8 cellular contexts compared by ENCODE assay signal in the genomic region with DNA sequence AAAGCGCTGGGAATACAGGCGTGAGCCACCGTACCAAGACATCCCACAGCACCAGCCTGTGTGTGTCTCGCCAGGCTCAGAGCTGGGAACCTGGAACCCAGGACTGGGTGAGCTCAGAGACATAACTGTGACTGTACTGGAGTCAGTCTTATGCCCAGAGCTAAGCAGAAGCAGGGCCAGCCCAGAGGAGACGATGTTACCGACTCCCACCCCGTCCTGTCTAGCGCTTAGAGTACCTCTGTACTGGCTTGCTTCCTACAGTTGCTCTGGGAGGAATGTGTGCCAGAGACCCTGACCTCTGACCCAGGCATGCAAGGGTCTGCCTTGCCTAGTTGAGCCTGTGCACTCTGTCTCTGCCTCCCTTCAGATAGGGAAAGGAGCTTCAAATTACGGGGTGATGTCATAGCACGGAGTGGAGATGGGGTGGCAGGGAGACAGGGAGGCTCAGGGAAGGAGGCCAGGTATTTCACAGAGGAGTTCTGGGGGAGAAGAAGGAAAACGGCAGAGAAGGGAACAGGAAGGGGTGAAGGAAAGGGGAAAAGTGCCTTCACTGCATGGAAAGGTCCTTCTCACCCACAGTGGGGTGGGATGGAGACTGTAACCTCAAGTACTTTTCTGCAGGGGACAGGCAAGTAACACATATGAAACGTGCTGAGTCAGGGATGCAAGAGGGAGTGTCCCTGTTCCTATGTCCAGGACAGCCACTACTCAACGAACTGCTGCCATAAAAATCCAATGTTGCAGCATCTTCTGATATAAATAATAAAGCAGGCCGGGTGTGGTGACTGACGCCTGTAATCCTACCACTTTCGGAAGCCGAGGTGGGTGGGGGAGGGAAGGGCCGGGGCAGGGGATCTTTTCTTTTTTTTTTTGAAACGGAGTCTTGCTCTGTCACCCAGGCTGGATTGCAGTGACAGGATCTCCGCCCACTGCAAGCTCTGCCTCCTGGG. TPM values are rescaled to one million over a fixed set of nuclear protein-coding genes. Genes with fewer than 3 reads are reported as not detected.
A peak's percentile ranks its signal among the peaks of the same experiment; 100 is the strongest.
DNase-seq lines count a peak whose midpoint lies in the region; ATAC-seq and TF ChIP-seq lines count a peak whose summit lies in the region.

No MANE protein-coding gene starts in this region.

- intact Hi-C loops in PC-9 (cut with micrococcal nuclease; ENCODE audit: unreplicated experiment), result loop anchor here (2.0 to 10.0 kb wide), 4 partner anchors 66 to 799 kb away; partner anchors contain the start of genes FBRS, PRR14 and SETD1A

- H3K36me3 ChIP-seq in PC-9 (ENCODE audit: low read depth), result no peaks in the 10 kb centered on the region

- H3K9me2 ChIP-seq in PC-9 (ENCODE audit: insufficient read depth), result no peaks in the 10 kb centered on the region

- H3K4me1 ChIP-seq in PC-9 (replicated peaks; ENCODE audit: insufficient read depth), result peaks cover 60% of the 10 kb centered on the region

- H3K79me2 ChIP-seq in PC-9 (ENCODE audit: low read depth), result peaks cover 37% of the 10 kb centered on the region

- peaks cover 20% of the 10 kb centered on the region for H4K20me1 ChIP-seq in PC-9 (ENCODE audit: insufficient read depth)

- peak overlapping the region; percentile 60 for H3K4me2 ChIP-seq in PC-9

- H3K9me3 ChIP-seq in PC-9 (ENCODE audit: insufficient read depth, low read depth), result no peaks in the 10 kb centered on the region

- DNase-seq in Caki2 (ENCODE audit: low read depth), result peak; percentile 88
- DNase-seq in PC-9, result peak; percentile 56 to 78
- DNase-seq in fibroblast of gingiva (ENCODE audit: low read depth), result peak; percentile 84
- no peak for DNase-seq in omental fat pad (ENCODE audit: low spot score)
- DNase-seq in retina, result no peak
- no peak for DNase-seq in hepatic stellate cell (ENCODE audit: low spot score)
- DNase-seq in activated CD4-positive, alpha-beta T cell treated with anti-CD3 and anti-CD28 coated beads, Interleukin-2, amount 50 U/mL, for 1 hour, result no peak

- peak overlapping the region; percentile 75 for H3K27ac ChIP-seq in PC-9

- H3K27me3 ChIP-seq in PC-9 (ENCODE audit: insufficient read depth, low read depth), result no peaks in the 10 kb centered on the region

- no peak for TF ChIP-seq CTCF in PC-9 (conservative IDR thresholded peaks at IDR 0.05)
- no peak for TF ChIP-seq CTCF in omental fat pad (IDR thresholded peaks at IDR 0.05)

- POLR2A ChIA-PET in PC-9 (lab: Charles Lee; ENCODE audit: unreplicated experiment), result interaction anchor here (0.6 to 1.2 kb wide), 9 partner anchors 8 to 944 kb away, joined by 3 to 50 read pairs (median 6); partner anchors contain the start of gene RUSF1

- CTCF ChIA-PET in PC-9 (lab: Charles Lee), result interaction anchor here (0.6 to 1.9 kb wide), 5 partner anchors 10 to 252 kb away, joined by 3 to 16 read pairs (median 7); partner anchors contain the start of gene ZNF843

- peak; percentile 50 for ATAC-seq in omental fat pad (ENCODE audit: low FRiP score)
- ATAC-seq in HG02588 (IDR thresholded peaks at IDR 0.05; ENCODE audit: unreplicated experiment), result no peak

- BruUV-seq in PC-9 (replicated peaks; lab: Mats Ljungman, UMichigan), result TSS peak; percentile 52

- in situ Hi-C loops in Caki2 (cut with HindIII; ENCODE audit: low pct_unique_long_range_greater_than_20kb, low sequenced_read_pairs), result no loop called here

- H2AFZ ChIP-seq in PC-9, result no peak overlapping the region

- peaks cover 38% of the 10 kb centered on the region for H3F3A ChIP-seq in PC-9 (ENCODE audit: insufficient read depth, low read depth)

- H3K4me3 ChIP-seq in PC-9, result no peak overlapping the region; the same call in 1 of the 2 replicates

RNA-seq across cellular contexts. Expression of gene ARMC5, which starts 5.8 kb away (rescaled TPM):
- 19.3 and 22.5 TPM in 2 replicates for total RNA-seq in Caki2 (2014; rRNA removed; shearing (Covaris generic); ENCODE audit: low replicate concordance)
- total RNA-seq in PC-9 (2021), result 18.6 and 21.4 TPM in 2 replicates
- total RNA-seq in omental fat pad, result 10 to 100 TPM in 2 of 4 donors, 1 to 10 TPM in 2; 4.6 to 15.5 (median 10.0) TPM

RNA-seq across cellular contexts. Expression of gene ZNF843, which starts 10.9 kb away (rescaled TPM):
- total RNA-seq in Caki2 (2014; rRNA removed; shearing (Covaris generic); ENCODE audit: low replicate concordance), result 0.47 and 1.4 TPM in 2 replicates
- 0.85 and 0.88 TPM in 2 replicates for total RNA-seq in PC-9 (2021)
- total RNA-seq in omental fat pad, result 1 to 10 TPM in 3 of 4 donors, under 1 TPM in 1; 0.36 to 2.2 (median 1.5) TPM

RNA-seq across cellular contexts. Expression of gene TGFB1I1, which starts 18.4 kb away (rescaled TPM):
- total RNA-seq in Caki2 (2014; rRNA removed; shearing (Covaris generic); ENCODE audit: low replicate concordance), result 12.5 and 20.3 TPM in 2 replicates
- total RNA-seq in PC-9 (2021) (9.0 and 15.3 TPM in 2 replicates), omental fat pad (10 to 100 TPM; 16.1 to 33.7 (median 18.9) TPM)

RNA-seq across cellular contexts. Expression of gene COX6A2, which starts 25.4 kb away (rescaled TPM):
- not detected in 2 replicates for total RNA-seq in Caki2 (2014; rRNA removed; shearing (Covaris generic); ENCODE audit: low replicate concordance)
- total RNA-seq in PC-9 (2021), result not detected in 2 replicates
- total RNA-seq in omental fat pad, result not detected

RNA-seq across cellular contexts. Expression of gene SLC5A2, which starts 29.4 kb away (rescaled TPM):
- total RNA-seq in Caki2 (2014; rRNA removed; shearing (Covaris generic); ENCODE audit: low replicate concordance), result not detected in 2 replicates
- total RNA-seq in PC-9 (2021) (0.13 and 0.60 TPM in 2 replicates), omental fat pad (not detected)

Comparison
In these comparisons a context has a peak if more than half of its experiments do, and no peak if none do; other contexts are left out.
1. DNase-seq: peak in Caki2 (single experiment), PC-9 (2 of 2) and fibroblast of gingiva (single experiment); none in omental fat pad (single experiment), retina (single experiment), hepatic stellate cell (single experiment) and activated CD4-positive, alpha-beta T cell treated with anti-CD3 and anti-CD28 coated beads, Interleukin-2, amount 50 U/mL, for 1 hour (single experiment).